9 cellular contexts compared by ENCODE assay signal in genomic region chr11:61888043-61888442, GRCh38. TPM values are rescaled to one million over a fixed set of nuclear protein-coding genes. Genes with fewer than 3 reads are reported as not detected.
DNase-seq lines count a peak whose midpoint lies in the region; ATAC-seq and TF ChIP-seq lines count a peak whose summit lies in the region.
"Had no signal": no experiment of that assay in that cellular context is flagged by ENCODE, and none has a peak within 500 bp of the region (broad histone marks: within the 10 kb centered on the region; RNA-seq: fewer than 3 reads in every experiment).

No MANE protein-coding gene starts in this region.

- no peak for TF ChIP-seq CTCF in mammary epithelial cell (conservative IDR thresholded peaks at IDR 0.05 in 1 of 2, IDR thresholded peaks at IDR 0.05 in 1 of 2; ENCODE audit: extremely low read depth in 1 of 2, insufficient read depth in 1 of 2, low read depth in 1 of 2, low read length in 2 of 2)

- peak overlapping the region; percentile 64 for H3K4me2 ChIP-seq in mammary epithelial cell (ENCODE audit: insufficient read depth, low read depth, low read length)

- no peaks in the 10 kb centered on the region for H4K20me1 ChIP-seq in mammary epithelial cell (ENCODE audit: insufficient read depth, low read length)

- in situ Hi-C loops in mammary epithelial cell (cut with MboI; ENCODE audit: low sequenced_read_pairs in 2 of 2), result no loop called here

- DNase-seq in HPDE6-E6E7 (ENCODE audit: extremely low spot score), result peak; percentile 71
- peak; percentile 97 for DNase-seq in mammary epithelial cell
- DNase-seq in hepatic stellate cell (ENCODE audit: low spot score), result peak; percentile 94
- no peak for DNase-seq in NCI-H2171 (lab: John Stamatoyannopoulos, UW)
- no peak for DNase-seq in NCI-H1694 treated with DMSO at 0.1 percent for 48 hours (lab: John Stamatoyannopoulos, UW)
- no peak for DNase-seq in NOMO-1 treated with DMSO at 0.1 percent for 48 hours (lab: John Stamatoyannopoulos, UW; ENCODE audit: unreplicated experiment)

- H3K9me3 ChIP-seq in mammary epithelial cell (replicated peaks; ENCODE audit: insufficient read depth, low read length), result peaks cover 6% of the 10 kb centered on the region
- no peaks in the 10 kb centered on the region for H3K9me3 ChIP-seq in subcutaneous abdominal adipose tissue (ENCODE audit: control insufficient read depth in 5 of 5, low read length in 5 of 5)

- H3K4me3 ChIP-seq in mammary epithelial cell (replicated peaks in 1 of 3; ENCODE audit: insufficient read depth in 1 of 3, low read depth in 2 of 3, low read length in 3 of 3) (no peak overlapping the region), subcutaneous abdominal adipose tissue (ENCODE audit: low read depth in 1 of 5, low read length in 5 of 5) (peak overlapping the region in 4 of 5 donors; percentile 27 to 62 (median 49))
- H3K4me3 ChIP-seq: SK-N-MC had no signal

- no peak overlapping the region for H3K9ac ChIP-seq in mammary epithelial cell (ENCODE audit: insufficient read depth, low read length)
- peak overlapping the region in 4 of 5 donors; percentile 53 to 72 (median 66) for H3K9ac ChIP-seq in subcutaneous abdominal adipose tissue (ENCODE audit: low read length in 5 of 5)

- H3K27ac ChIP-seq in mammary epithelial cell (ENCODE audit: insufficient read depth, low read depth, low read length), result peak overlapping the region; percentile 56
- H3K27ac ChIP-seq in subcutaneous abdominal adipose tissue (ENCODE audit: low read depth, low read length), result peak overlapping the region; percentile 85
- H3K27ac ChIP-seq: SK-N-MC had no signal

- no TSS peak for BruUV-seq in mammary epithelial cell (replicated peaks; lab: Mats Ljungman, UMichigan)

- H3K27me3 ChIP-seq in mammary epithelial cell (ENCODE audit: insufficient read depth, low read length), result no peaks in the 10 kb centered on the region
- no peaks in the 10 kb centered on the region for H3K27me3 ChIP-seq in subcutaneous abdominal adipose tissue (ENCODE audit: control insufficient read depth in 5 of 5, insufficient read depth in 4 of 5, low read length in 5 of 5)

- CTCF ChIA-PET in mammary epithelial cell (lab: Charles Lee; ENCODE audit: low non-redundant PET), result interaction anchor here (0.6 kb wide), 1 partner anchor 13 kb away, joined by 4 read pairs; no protein-coding TSS in a partner anchor

- intact Hi-C loops in mammary epithelial cell (cut with micrococcal nuclease), result loop anchor here (2.0 kb wide), 1 partner anchor 17 kb away; no protein-coding TSS in a partner anchor

- WGBS in mammary epithelial cell (ENCODE audit: low coverage, missing lambda C conversion rate), result 0% methylated on average over 4 of the region's 6 CpGs

- H3K79me2 ChIP-seq in mammary epithelial cell (ENCODE audit: insufficient read depth, low read length), result peaks cover 61% of the 10 kb centered on the region

- H2AFZ ChIP-seq in mammary epithelial cell (ENCODE audit: low read depth, low read length), result peak overlapping the region; percentile 25

- dilution Hi-C loops in mammary epithelial cell (cut with HindIII; ENCODE audit: low sequenced_read_pairs), result no loop called here

- ATAC-seq in GM19351 (IDR thresholded peaks at IDR 0.05; ENCODE audit: unreplicated experiment), result no peak

- H3K4me1 ChIP-seq in mammary epithelial cell (ENCODE audit: insufficient read depth, low read length) (peaks cover 30% of the 10 kb centered on the region), subcutaneous abdominal adipose tissue (ENCODE audit: control insufficient read depth in 5 of 5, insufficient read depth in 5 of 5, low read length in 5 of 5) (peaks cover 18 to 86% (median 75%) of the 10 kb centered on the region in 5 donors)

- no peaks in the 10 kb centered on the region for H3K36me3 ChIP-seq in mammary epithelial cell (ENCODE audit: insufficient read depth, low read length)
- H3K36me3 ChIP-seq in subcutaneous abdominal adipose tissue (ENCODE audit: control insufficient read depth in 5 of 5, insufficient read depth in 5 of 5, low read length in 5 of 5), result peaks cover 0 to 6% (median 2%) of the 10 kb centered on the region in 5 donors

RNA-seq across cellular contexts. Expression of gene FADS3, which starts 3.3 kb away (rescaled TPM):
- 100 to 1,000 TPM; 149 to 429 TPM for total RNA-seq in mammary epithelial cell
- polyA plus RNA-seq in mammary epithelial cell, result 128 TPM
- 183 TPM for polyA minus RNA-seq in mammary epithelial cell

RNA-seq across cellular contexts. Expression of gene RAB3IL1, which starts 29.3 kb away (rescaled TPM):
- 1 to 10 TPM; 1.4 to 2.3 TPM for total RNA-seq in mammary epithelial cell
- polyA plus RNA-seq in mammary epithelial cell, result 1.00 TPM
- 0.57 TPM for polyA minus RNA-seq in mammary epithelial cell

RNA-seq across cellular contexts. Expression of gene FADS2, which starts 59.9 kb away (rescaled TPM):
- 100 to 1,000 TPM in 1 of 2 donors, 10 to 100 TPM in 1; 70.7 to 222 TPM for total RNA-seq in mammary epithelial cell
- 314 TPM for polyA plus RNA-seq in mammary epithelial cell
- polyA minus RNA-seq in mammary epithelial cell, result 502 TPM

Comparison
In these comparisons a context has a peak if more than half of its experiments do, and no peak if none do; other contexts are left out.
1. DNase-seq: peak in HPDE6-E6E7 (single experiment), mammary epithelial cell (single experiment) and hepatic stellate cell (single experiment); none in NCI-H2171 (single experiment), NCI-H1694 treated with DMSO at 0.1 percent for 48 hours (single experiment) and NOMO-1 treated with DMSO at 0.1 percent for 48 hours (single experiment).
2. H3K4me3 ChIP-seq: peak in subcutaneous abdominal adipose tissue (4 of 5); none in mammary epithelial cell (0 of 3).